In the genomic region with DNA sequence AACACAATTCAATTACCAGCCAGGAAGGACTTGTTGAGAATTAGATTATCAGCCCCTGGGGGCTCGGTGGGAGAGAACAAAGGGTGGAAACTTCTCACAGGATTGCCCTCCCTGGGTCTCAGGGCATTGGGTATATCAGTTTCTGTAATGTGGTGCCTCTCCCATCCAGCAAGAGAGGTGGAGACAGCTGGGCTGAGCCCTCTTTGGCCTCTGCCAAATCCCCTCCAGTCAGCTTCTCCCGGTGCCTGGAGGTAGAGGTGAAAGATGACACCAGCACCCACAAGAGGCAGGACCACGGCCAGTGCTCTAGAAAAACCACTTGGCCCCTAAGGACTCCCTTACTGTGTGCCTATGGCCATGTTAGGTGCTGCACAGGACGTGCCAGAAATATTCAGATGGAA, we compare ENCODE assay signal across 1 cellular context.
A peak's percentile ranks its signal among the peaks of the same experiment; 100 is the strongest.
TF ChIP-seq lines count a peak whose summit lies in the region.

No MANE protein-coding gene starts in this region.

TF ChIP-seq in SK-N-SH, 30 proteins besides CTCF, POLR2A, EP300 and RAD21 (continued from another document):
- peak; percentile 18; the same call in 1 of the 2 replicates for TF ChIP-seq RCOR1 (IDR thresholded peaks at IDR 0.05; ENCODE audit: low read length)
